ENCODE assay signal across 8 cellular contexts in the genomic region with DNA sequence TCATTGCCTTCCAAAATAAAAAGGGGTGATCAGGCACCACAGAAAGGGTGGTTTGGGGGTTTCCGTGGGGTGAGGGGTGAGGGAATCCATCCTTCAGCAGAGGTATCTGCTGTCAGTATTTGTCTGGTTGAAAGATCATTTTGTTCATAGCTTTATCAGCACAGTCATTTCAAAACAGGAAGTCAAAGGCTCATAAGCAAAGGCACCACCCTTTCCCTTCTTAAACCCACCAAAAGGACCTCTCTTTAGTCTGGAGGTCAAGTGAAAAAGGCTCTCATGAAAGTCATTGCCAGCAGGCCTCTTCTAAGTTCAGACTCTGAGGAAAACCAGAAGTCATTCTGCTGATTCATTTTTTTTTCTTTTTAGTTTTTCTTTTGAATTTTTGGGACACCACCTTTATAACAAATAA. TPM values are rescaled to one million over a fixed set of nuclear protein-coding genes. Genes with fewer than 3 reads are reported as not detected.
A peak's percentile ranks its signal among the peaks of the same experiment; 100 is the strongest.
DNase-seq lines count a peak whose midpoint lies in the region; ATAC-seq, FAIRE-seq and TF ChIP-seq lines count a peak whose summit lies in the region.

No MANE protein-coding gene starts in this region.

- no peaks in the 10 kb centered on the region for H3K27me3 Mint-ChIP-seq in activated T-helper 1 cell treated with anti-CD3 and anti-CD28 coated beads, Interleukin-12 subunit alpha, Interleukin-12 subunit beta, Interleukin-2, Interleukin-4 antibody, amounts not matched to agents 30 ng/mL and 10 ng/mL and 1 ng/mL, durations not matched to agents 14 hours and 24 hours and 36 hours (ENCODE audit: insufficient read depth)

- intact Hi-C loops in HepG2 (cut with micrococcal nuclease; ENCODE audit: unreplicated experiment) (no loop called here), spleen (cut with DNase I; ENCODE audit: low total_unique reads) (no loop called here), head of caudate nucleus (cut with DNase I) (loop anchor here (10.0 kb wide), 1 partner anchor 412 kb away; no protein-coding TSS in a partner anchor)
- intact Hi-C loops in activated T-helper 1 cell treated with anti-CD3 and anti-CD28 coated beads, Interleukin-12 subunit alpha, Interleukin-12 subunit beta, Interleukin-2, Interleukin-4 antibody, amounts not matched to agents 30 ng/mL and 10 ng/mL and 1 ng/mL, durations not matched to agents 14 hours and 24 hours and 36 hours (cut with micrococcal nuclease): loop anchor here (1.0 to 10.0 kb wide), 3 partner anchors 15 to 538 kb away; no protein-coding TSS in a partner anchor

- H3K9me3 ChIP-seq in liver (ENCODE audit: control insufficient read depth in 4 of 4, low read length in 3 of 4) (no peaks in the 10 kb centered on the region), HepG2 (ENCODE audit: low read length) (no peaks in the 10 kb centered on the region), spleen (no peaks in the 10 kb centered on the region)

- no peak for TF ChIP-seq RAD21 in liver (IDR thresholded peaks at IDR 0.05)
- no peak for TF ChIP-seq RAD21 in HepG2 (CRISPR knock-in tag; IDR thresholded peaks at IDR 0.05)

- ATAC-seq in HepG2 (no peak), HG03520 (IDR thresholded peaks at IDR 0.05; ENCODE audit: unreplicated experiment) (peak; percentile 48)

- no peak overlapping the region for H3K4me2 ChIP-seq in HepG2 (ENCODE audit: low read depth, low read length)

- peak overlapping the region; percentile 83 for H3K4me3 Mint-ChIP-seq in activated T-helper 1 cell treated with anti-CD3 and anti-CD28 coated beads, Interleukin-12 subunit alpha, Interleukin-12 subunit beta, Interleukin-2, Interleukin-4 antibody, amounts not matched to agents 30 ng/mL and 10 ng/mL and 1 ng/mL, durations not matched to agents 14 hours and 24 hours and 36 hours

- peak overlapping the region in 1 of 2 donors; percentile 42 for H3K27ac ChIP-seq in liver (ENCODE audit: low read depth in 1 of 2, low read length in 2 of 2)
- H3K27ac ChIP-seq in HepG2 (ENCODE audit: extremely low read length, insufficient read depth, low read length): no peak overlapping the region
- H3K27ac ChIP-seq in spleen: peak overlapping the region; percentile 49 to 93 (median 90)

- TF ChIP-seq EP300 in HepG2 (IDR thresholded peaks at IDR 0.05; ENCODE audit: low read depth in 2 of 2, low read length in 2 of 2): no peak
- no peak for TF ChIP-seq EP300 in HepG2 (CRISPR knock-in tag; IDR thresholded peaks at IDR 0.05; ENCODE audit: borderline replicate concordance)

- H3K9me3 Mint-ChIP-seq in activated T-helper 1 cell treated with anti-CD3 and anti-CD28 coated beads, Interleukin-12 subunit alpha, Interleukin-12 subunit beta, Interleukin-2, Interleukin-4 antibody, amounts not matched to agents 30 ng/mL and 10 ng/mL and 1 ng/mL, durations not matched to agents 14 hours and 24 hours and 36 hours: peaks cover 3% of the 10 kb centered on the region

- H2AFZ ChIP-seq in HepG2 (ENCODE audit: low read length): no peak overlapping the region

- no peak for FAIRE-seq in HepG2 (lab: Jason Lieb, UNC)

- TF ChIP-seq CTCF in liver (IDR thresholded peaks at IDR 0.05; ENCODE audit: low read depth, low read length, missing input control) (no peak), HepG2 (CRISPR knock-in tag; IDR thresholded peaks at IDR 0.05) (no peak), spleen (IDR thresholded peaks at IDR 0.05 in 8 of 11, conservative IDR thresholded peaks at IDR 0.05 in 3 of 11) (no peak)

- H3K9ac ChIP-seq in liver (ENCODE audit: low read depth in 1 of 2, low read length in 2 of 2): no peak overlapping the region
- no peak overlapping the region for H3K9ac ChIP-seq in HepG2 (ENCODE audit: insufficient read depth, low read depth, low read length)

- DNase-seq in HepG2 (ENCODE audit: low spot score) (no peak), spleen (no peak), head of caudate nucleus (no peak), NCI-H526 treated with DMSO at 0.1 percent for 48 hours (lab: John Stamatoyannopoulos, UW) (no peak), cerebellar nuclear complex (lab: John Stamatoyannopoulos, UW) (no peak)
- DNase-seq in activated T-helper 1 cell treated with anti-CD3 and anti-CD28 coated beads, Interleukin-12 subunit alpha, Interleukin-12 subunit beta, Interleukin-2, Interleukin-4 antibody, amounts not matched to agents 30 ng/mL and 10 ng/mL and 1 ng/mL, durations not matched to agents 14 hours and 24 hours and 36 hours (ENCODE audit: low spot score): peak; percentile 46

- H3K36me3 ChIP-seq in liver (ENCODE audit: control insufficient read depth in 4 of 4, insufficient read depth in 3 of 4, low read depth in 1 of 4, low read length in 3 of 4): no peaks in the 10 kb centered on the region
- H3K36me3 ChIP-seq in HepG2 (replicated peaks in 1 of 2; ENCODE audit: control insufficient read depth in 1 of 2, insufficient read depth in 2 of 2, low read length in 2 of 2): no peaks in the 10 kb centered on the region
- no peaks in the 10 kb centered on the region for H3K36me3 ChIP-seq in spleen

- H3K79me2 ChIP-seq in HepG2 (ENCODE audit: insufficient read depth, low read length): no peaks in the 10 kb centered on the region

- POLR2A ChIA-PET in HepG2 (lab: Yijun Ruan, JAX): no interaction called here

- H3K27me3 ChIP-seq in liver (ENCODE audit: control insufficient read depth in 4 of 4, insufficient read depth in 4 of 4, low read length in 3 of 4): no peaks in the 10 kb centered on the region
- peaks cover 4 to 27% of the 10 kb centered on the region in 2 experiments; a peak in 4 of 5 replicates for H3K27me3 ChIP-seq in HepG2 (ENCODE audit: control insufficient read depth in 1 of 2, insufficient read depth in 2 of 2, low read length in 2 of 2)
- H3K27me3 ChIP-seq in spleen (replicated peaks in 1 of 7): no peaks in the 10 kb centered on the region

- peaks cover 20% of the 10 kb centered on the region for H3K36me3 Mint-ChIP-seq in activated T-helper 1 cell treated with anti-CD3 and anti-CD28 coated beads, Interleukin-12 subunit alpha, Interleukin-12 subunit beta, Interleukin-2, Interleukin-4 antibody, amounts not matched to agents 30 ng/mL and 10 ng/mL and 1 ng/mL, durations not matched to agents 14 hours and 24 hours and 36 hours (ENCODE audit: low read depth)

- TF ChIP-seq POLR2A in HepG2 (IDR thresholded peaks at IDR 0.05; ENCODE audit: insufficient read depth in 1 of 2, low read depth in 2 of 2, low read length in 2 of 2): no peak
- TF ChIP-seq POLR2A in spleen (IDR thresholded peaks at IDR 0.05): no peak

- H3K4me1 ChIP-seq in liver (ENCODE audit: control insufficient read depth in 4 of 4, insufficient read depth in 4 of 4, low read length in 3 of 4) (peaks cover 0 to 17% (median 8%) of the 10 kb centered on the region in 4 donors), HepG2 (ENCODE audit: insufficient read depth, low read length) (no peaks in the 10 kb centered on the region), spleen (peaks cover 72 to 100% (median 89%) of the 10 kb centered on the region in 6 donors)

- H3K4me3 ChIP-seq in liver (ENCODE audit: low read depth in 1 of 3, low read length in 3 of 3) (no peak overlapping the region), HepG2 (replicated peaks in 1 of 3; ENCODE audit: insufficient read depth in 1 of 3, low read depth in 2 of 3, low read length in 3 of 3) (no peak overlapping the region), spleen (peak overlapping the region in 2 of 8 donors; percentile 10 to 44)

- peaks cover 85% of the 10 kb centered on the region for H3K4me1 Mint-ChIP-seq in activated T-helper 1 cell treated with anti-CD3 and anti-CD28 coated beads, Interleukin-12 subunit alpha, Interleukin-12 subunit beta, Interleukin-2, Interleukin-4 antibody, amounts not matched to agents 30 ng/mL and 10 ng/mL and 1 ng/mL, durations not matched to agents 14 hours and 24 hours and 36 hours (ENCODE audit: low read depth)

- WGBS in liver: 73% methylated on average over 1 of the region's 1 CpG
- WGBS in HepG2 (ENCODE audit: low lambda C conversion rate): 0% methylated on average over 1 of the region's 1 CpG
- 0 to 21% (median 10%) methylated on average over 1 of the region's 1 CpG for WGBS in spleen, 5 donors

- in situ Hi-C loops in HepG2 (cut with HindIII; ENCODE audit: extremely low pct_ligation_motif_present, low pct_unique_long_range_greater_than_20kb): no loop called here

- H3K27ac Mint-ChIP-seq in activated T-helper 1 cell treated with anti-CD3 and anti-CD28 coated beads, Interleukin-12 subunit alpha, Interleukin-12 subunit beta, Interleukin-2, Interleukin-4 antibody, amounts not matched to agents 30 ng/mL and 10 ng/mL and 1 ng/mL, durations not matched to agents 14 hours and 24 hours and 36 hours: peak overlapping the region; percentile 96

- CTCF ChIA-PET in HepG2 (lab: Yijun Ruan, JAX; ENCODE audit: low intra/inter-chr PET ratio, low total read pairs): no interaction called here

- no TSS peak for BruUV-seq in HepG2 (replicated peaks; lab: Mats Ljungman, UMichigan)

- H4K20me1 ChIP-seq in HepG2 (ENCODE audit: insufficient read depth, low read length): no peaks in the 10 kb centered on the region

RNA-seq across cellular contexts. Expression of gene CHST11, which starts 6.2 kb away (rescaled TPM):
- 10 to 100 TPM in 1 of 2 donors, 1 to 10 TPM in 1; 6.1 to 11.1 TPM for total RNA-seq in liver
- 1 to 10 TPM in 1 of 2 donors, under 1 TPM in 1; 0.57 to 1.2 TPM for polyA plus RNA-seq in liver
- not detected in 2 replicates for total RNA-seq in HepG2 (2016; rRNA removed; fragmentation: Illumina TruSeq; extraction: Trizol)
- total RNA-seq in HepG2 (2016; cell fraction: cytosol; rRNA removed; fragmentation: Illumina TruSeq; extraction: Trizol; ENCODE audit: low read depth): not detected in 2 replicates
- not detected in 2 replicates for total RNA-seq in HepG2 (2016; cell fraction: insoluble cytoplasmic fraction; rRNA removed; fragmentation: Illumina TruSeq; extraction: Trizol)
- total RNA-seq in HepG2 (2016; cell fraction: membrane; rRNA removed; fragmentation: Illumina TruSeq; extraction: Trizol): not detected in 2 replicates
- not detected in 2 replicates for total RNA-seq in HepG2 (2016; cell fraction: nucleus; rRNA removed; fragmentation: Illumina TruSeq; extraction: Trizol)
- polyA plus RNA-seq in HepG2 (2011; rRNA removed): 0.05 and 0.15 TPM in 2 replicates
- 0.04 TPM in 1 of 2 replicates, not detected in the other for polyA plus RNA-seq in HepG2 (2011; cell fraction: cytosol; rRNA removed)
- 0.10 TPM in 1 of 2 replicates, not detected in the other for polyA plus RNA-seq in HepG2 (2011; cell fraction: nucleus; rRNA removed)
- not detected in 2 replicates for polyA plus RNA-seq in HepG2 (2012)
- polyA plus RNA-seq in HepG2 (2016; cell fraction: cytosol; fragmentation: Illumina TruSeq; extraction: Trizol; ENCODE audit: low read depth): not detected in 2 replicates
- polyA plus RNA-seq in HepG2 (2016; cell fraction: insoluble cytoplasmic fraction; fragmentation: Illumina TruSeq; extraction: Trizol; ENCODE audit: low read depth): not detected in 2 replicates
- polyA plus RNA-seq in HepG2 (2016; cell fraction: membrane; fragmentation: Illumina TruSeq; extraction: Trizol; ENCODE audit: low read depth): not detected in 2 replicates
- not detected in 2 replicates for polyA plus RNA-seq in HepG2 (2016; cell fraction: nucleus; fragmentation: Illumina TruSeq; extraction: Trizol; ENCODE audit: insufficient read depth, low read depth)
- polyA minus RNA-seq in HepG2 (2011; rRNA and poly(A)+ RNA removed; ENCODE audit: low replicate concordance): 1.7 TPM in 1 of 2 replicates, not detected in the other
- polyA minus RNA-seq in HepG2 (2011; cell fraction: cytosol; rRNA and poly(A)+ RNA removed): not detected in 2 replicates
- 0.12 TPM in 1 of 2 replicates, not detected in the other for polyA minus RNA-seq in HepG2 (2011; cell fraction: nucleus; rRNA and poly(A)+ RNA removed)
- 69.8 and 70.7 TPM in 2 replicates for total RNA-seq in activated T-helper 1 cell treated with anti-CD3 and anti-CD28 coated beads, Interleukin-12 subunit alpha, Interleukin-12 subunit beta, Interleukin-2, Interleukin-4 antibody, amounts not matched to agents 30 ng/mL and 10 ng/mL and 1 ng/mL, durations not matched to agents 14 hours and 24 hours and 36 hours
- 10 to 100 TPM; 45.0 to 65.1 (median 56.1) TPM for total RNA-seq in spleen
- 1 to 10 TPM; 5.2 to 6.1 (median 5.8) TPM for polyA plus RNA-seq in spleen

Comparison
In these comparisons a context has a peak if more than half of its experiments do, and no peak if none do; other contexts are left out.
1. intact Hi-C loops: an anchor here in activated T-helper 1 cell treated with anti-CD3 and anti-CD28 coated beads, Interleukin-12 subunit alpha, Interleukin-12 subunit beta, Interleukin-2, Interleukin-4 antibody, amounts not matched to agents 30 ng/mL and 10 ng/mL and 1 ng/mL, durations not matched to agents 14 hours and 24 hours and 36 hours (1.0 to 10.0 kb wide) and head of caudate nucleus (10.0 kb wide); none called in HepG2 and spleen.